Comparison of ENCODE assay signal across 13 cellular contexts in the genomic region with DNA sequence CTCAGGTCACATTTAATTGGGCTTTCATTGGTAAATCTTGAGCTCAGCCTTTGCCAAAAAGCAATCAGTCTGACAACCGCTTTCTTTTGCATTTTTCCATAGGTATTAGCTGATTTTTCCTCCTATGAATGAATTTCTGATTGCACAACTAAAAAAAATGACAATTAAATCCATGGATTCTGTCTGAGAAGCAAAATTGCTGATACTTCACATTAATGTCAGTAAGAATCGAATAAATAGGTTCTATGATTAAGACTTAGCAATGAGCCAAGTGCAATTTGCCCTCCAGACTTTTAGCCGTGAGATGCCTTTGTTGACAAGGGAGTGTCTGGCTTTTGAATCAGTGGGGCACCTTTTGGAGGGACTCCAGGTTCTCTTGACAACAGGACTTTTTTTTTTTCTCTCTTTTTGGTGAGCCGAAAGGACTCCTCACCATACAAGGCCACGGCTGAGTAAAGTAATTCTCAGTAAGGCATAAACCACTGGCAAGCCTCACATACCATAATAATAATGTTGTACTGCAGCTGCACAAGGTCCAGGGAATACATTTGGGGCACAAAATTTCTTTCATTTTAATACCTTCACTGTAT. TPM values are rescaled to one million over a fixed set of nuclear protein-coding genes. Genes with fewer than 3 reads are reported as not detected.
A peak's percentile ranks its signal among the peaks of the same experiment; 100 is the strongest.
DNase-seq lines count a peak whose midpoint lies in the region; ATAC-seq, FAIRE-seq and TF ChIP-seq lines count a peak whose summit lies in the region.
"Had no signal": no experiment of that assay in that cellular context is flagged by ENCODE, and none has a peak within 500 bp of the region (broad histone marks: within the 10 kb centered on the region; RNA-seq: fewer than 3 reads in every experiment).

No MANE protein-coding gene starts in this region.

- WGBS in sigmoid colon, 2 donors = 22 to 69% methylated on average over 5 of the region's 5 CpGs

- H3K9me3 ChIP-seq in breast epithelium (no peaks in the 10 kb centered on the region), sigmoid colon (no peaks in the 10 kb centered on the region)
- H3K9me3 ChIP-seq: heart right ventricle, left lung, Peyer's patch had no signal

- DNase-seq in NCI-H1092 (lab: John Stamatoyannopoulos, UW) = peak; percentile 74
- peak; percentile 78 for DNase-seq in NCI-H2171 (lab: John Stamatoyannopoulos, UW)
- peak in 1 of 2 donors; percentile 78 for DNase-seq in breast epithelium (ENCODE audit: low spot score in 2 of 2)
- DNase-seq in sigmoid colon = peak; percentile 76
- DNase-seq in left ventricle myocardium superior = no peak
- DNase-seq in D721Med (ENCODE audit: insufficient read length, low spot score) = no peak
- DNase-seq: activated CD4-positive, alpha-beta T cell treated with anti-CD3 and anti-CD28 coated beads, Interleukin-2, amount 50 U/mL, for 48 hours; heart right ventricle; left lung; NCI-H187; Peyer's patch; T-helper 2 cell had no signal

- FAIRE-seq in D721Med (lab: Jason Lieb, UNC) = no peak

- H3K36me3 ChIP-seq in breast epithelium (no peaks in the 10 kb centered on the region), sigmoid colon (no peaks in the 10 kb centered on the region)
- H3K36me3 ChIP-seq: heart right ventricle, left lung, Peyer's patch had no signal

- no peak for TF ChIP-seq CTCF in breast epithelium (IDR thresholded peaks at IDR 0.05)
- TF ChIP-seq CTCF in sigmoid colon (IDR thresholded peaks at IDR 0.05) = no peak
- TF ChIP-seq CTCF in D721Med (IDR thresholded peaks at IDR 0.05; ENCODE audit: insufficient read depth, missing control alignments) = no peak

- H3K27ac ChIP-seq in breast epithelium = peak overlapping the region; percentile 8 to 75
- H3K27ac ChIP-seq in sigmoid colon = peak overlapping the region; percentile 77 to 90 (median 84)
- H3K27ac ChIP-seq: heart right ventricle, left lung had no signal

- peak in 2 of 4 donors; percentile 36 to 55 for TF ChIP-seq EP300 in sigmoid colon (IDR thresholded peaks at IDR 0.05)

- intact Hi-C loops in breast epithelium (cut with DNase I; ENCODE audit: low total_unique reads) = no loop called here
- intact Hi-C loops in sigmoid colon (cut with DNase I) = loop anchor here (10.0 kb wide), 1 partner anchor 278 kb away; a partner anchor contains a TSS
- intact Hi-C loops in left ventricle myocardium superior (cut with micrococcal nuclease) = no loop called here

- no peaks in the 10 kb centered on the region for H3K27me3 ChIP-seq in breast epithelium
- no peaks in the 10 kb centered on the region for H3K27me3 ChIP-seq in sigmoid colon
- H3K27me3 ChIP-seq: Peyer's patch had no signal

- H3K4me1 ChIP-seq in breast epithelium (peaks cover 0 to 4% of the 10 kb centered on the region in 2 donors), sigmoid colon (peaks cover 0 to 81% (median 66%) of the 10 kb centered on the region in 4 donors)
- H3K4me1 ChIP-seq: Peyer's patch had no signal

- H3K4me3 ChIP-seq in breast epithelium (no peak overlapping the region), sigmoid colon (no peak overlapping the region)
- H3K4me3 ChIP-seq: heart right ventricle, left lung, Peyer's patch had no signal

- TF ChIP-seq POLR2A in breast epithelium (IDR thresholded peaks at IDR 0.05) = no peak
- TF ChIP-seq POLR2A in sigmoid colon (IDR thresholded peaks at IDR 0.05) = no peak

- ATAC-seq in left ventricle myocardium superior (no peak), HG03097 (IDR thresholded peaks at IDR 0.05; ENCODE audit: low FRiP score, unreplicated experiment) (no peak)
- ATAC-seq: heart right ventricle, left lung had no signal

RNA-seq across cellular contexts. Expression of a gene that starts 4.7 kb away (rescaled TPM):
- total RNA-seq in breast epithelium (10 to 100 TPM; 13.1 to 38.6 (median 18.7) TPM), sigmoid colon (100 to 1,000 TPM in 1 of 4 donors, 10 to 100 TPM in 3; 73.3 to 113 (median 89.9) TPM), left ventricle myocardium superior (6.2 TPM)
- 1 to 10 TPM; 4.2 to 8.0 (median 5.4) TPM for polyA plus RNA-seq in sigmoid colon

Comparison
In these comparisons a context has a peak if more than half of its experiments do, and no peak if none do; other contexts are left out.
1. DNase-seq: peak in NCI-H1092 (single experiment), NCI-H2171 (single experiment) and sigmoid colon (single experiment); none in left ventricle myocardium superior (single experiment) and D721Med (single experiment).